ENCODE assay signal across 2 cellular contexts in genomic region chrX:53254570-53255461, GRCh38.
A peak's percentile ranks its signal among the peaks of the same experiment; 100 is the strongest.
TF ChIP-seq lines count a peak whose summit lies in the region.

No MANE protein-coding gene starts in this region.

TF ChIP-seq in HEK293, 187 proteins besides CTCF, POLR2A, EP300 and RAD21:
- no peak for TF ChIP-seq ZNF596 (tag by site-specific recombination; IDR thresholded peaks at IDR 0.05)
- no peak for TF ChIP-seq ZNF513 (tag by site-specific recombination; IDR thresholded peaks at IDR 0.05)
- no peak for TF ChIP-seq ZNF48 (tag by site-specific recombination; IDR thresholded peaks at IDR 0.05)
- no peak for TF ChIP-seq KLF16 (tag by site-specific recombination; IDR thresholded peaks at IDR 0.05)
- TF ChIP-seq ZNF610 (tag by site-specific recombination; IDR thresholded peaks at IDR 0.05; ENCODE audit: borderline replicate concordance): no peak
- TF ChIP-seq KLF8 (tag by site-specific recombination; IDR thresholded peaks at IDR 0.05): no peak
- TF ChIP-seq PRDM1 (tag by site-specific recombination; IDR thresholded peaks at IDR 0.05): peak; percentile 88
- peak; percentile 33; the same call in 1 of the 2 replicates for TF ChIP-seq ZNF366 (tag by site-specific recombination; conservative IDR thresholded peaks at IDR 0.05)
- TF ChIP-seq ZNF335 (tag by site-specific recombination; conservative IDR thresholded peaks at IDR 0.05): no peak
- TF ChIP-seq ZNF837 (tag by site-specific recombination; IDR thresholded peaks at IDR 0.05): no peak
- no peak for TF ChIP-seq ZNF404 (tag by site-specific recombination; IDR thresholded peaks at IDR 0.05)
- TF ChIP-seq ZNF621 (tag by site-specific recombination; IDR thresholded peaks at IDR 0.05): no peak
- no peak for TF ChIP-seq ZNF560 (tag by site-specific recombination; IDR thresholded peaks at IDR 0.05; ENCODE audit: borderline replicate concordance)

TF ChIP-seq in K562, 482 proteins besides CTCF, POLR2A, EP300 and RAD21 (continues in another document):
- TF ChIP-seq MAX (CRISPR knock-in tag; IDR thresholded peaks at IDR 0.05) (no peak), HBP1 (CRISPR knock-in tag; IDR thresholded peaks at IDR 0.05) (no peak), IRF9 (tag; IDR thresholded peaks at IDR 0.05) (no peak), ZBTB33 (CRISPR knock-in tag; IDR thresholded peaks at IDR 0.05) (peak; percentile 78), PTTG1 (tag; IDR thresholded peaks at IDR 0.05; ENCODE audit: low read depth) (no peak), ZNF398 (CRISPR knock-in tag; IDR thresholded peaks at IDR 0.05) (0 out of 2 replicates have a peak, but pooled peaks have one; percentile 4), ZNF57 (CRISPR knock-in tag; IDR thresholded peaks at IDR 0.05) (no peak), RFX5 (IDR thresholded peaks at IDR 0.05; ENCODE audit: low read depth, low read length) (no peak), CCNT2 (IDR thresholded peaks at IDR 0.05; ENCODE audit: borderline replicate concordance, extremely low read depth, insufficient read length, low read depth, low read length) (no peak), NFRKB (IDR thresholded peaks at IDR 0.05; ENCODE audit: low read depth) (peak; percentile 40; the same call in 1 of the 2 replicates), FOXO4 (CRISPR knock-in tag; IDR thresholded peaks at IDR 0.05) (no peak), BRD4 (IDR thresholded peaks at IDR 0.05) (0 out of 2 replicates have a peak, but pooled peaks have one; percentile 35), SREBF2 (CRISPR knock-in tag; IDR thresholded peaks at IDR 0.05) (no peak), XRCC4 (IDR thresholded peaks at IDR 0.05; ENCODE audit: extremely low read depth, insufficient read depth, insufficient read length) (no peak), E2F6 (IDR thresholded peaks at IDR 0.05; ENCODE audit: borderline replicate concordance in 1 of 2, extremely low read depth in 1 of 2, insufficient read depth in 1 of 2, insufficient read length in 1 of 2, low read depth in 1 of 2, low read length in 1 of 2, poor library complexity in 1 of 2, severe bottlenecking in 1 of 2) (peak in 1 of 2 experiments; percentile 20), JUND (IDR thresholded peaks at IDR 0.05; ENCODE audit: borderline replicate concordance, low read depth, low read length) (no peak), JUND (tag; IDR thresholded peaks at IDR 0.05; ENCODE audit: borderline replicate concordance, low read depth, low read length) (no peak), CCAR2 (IDR thresholded peaks at IDR 0.05; ENCODE audit: low read depth, low read length) (no peak), CTBP1 (IDR thresholded peaks at IDR 0.05; ENCODE audit: borderline replicate concordance) (no peak), CBX3 (IDR thresholded peaks at IDR 0.05; ENCODE audit: borderline replicate concordance in 1 of 2, low read length in 2 of 2) (no peak), PHF8 (IDR thresholded peaks at IDR 0.05; ENCODE audit: borderline replicate concordance, low read length) (no peak), ZNF592 (IDR thresholded peaks at IDR 0.05) (peak; percentile 42; the same call in 1 of the 2 replicates), L3MBTL2 (IDR thresholded peaks at IDR 0.05) (peak; percentile 39; the same call in 1 of the 2 replicates), FOXJ2 (tag; IDR thresholded peaks at IDR 0.05) (no peak)
